1 cellular context compared by ENCODE assay signal in the genomic region with DNA sequence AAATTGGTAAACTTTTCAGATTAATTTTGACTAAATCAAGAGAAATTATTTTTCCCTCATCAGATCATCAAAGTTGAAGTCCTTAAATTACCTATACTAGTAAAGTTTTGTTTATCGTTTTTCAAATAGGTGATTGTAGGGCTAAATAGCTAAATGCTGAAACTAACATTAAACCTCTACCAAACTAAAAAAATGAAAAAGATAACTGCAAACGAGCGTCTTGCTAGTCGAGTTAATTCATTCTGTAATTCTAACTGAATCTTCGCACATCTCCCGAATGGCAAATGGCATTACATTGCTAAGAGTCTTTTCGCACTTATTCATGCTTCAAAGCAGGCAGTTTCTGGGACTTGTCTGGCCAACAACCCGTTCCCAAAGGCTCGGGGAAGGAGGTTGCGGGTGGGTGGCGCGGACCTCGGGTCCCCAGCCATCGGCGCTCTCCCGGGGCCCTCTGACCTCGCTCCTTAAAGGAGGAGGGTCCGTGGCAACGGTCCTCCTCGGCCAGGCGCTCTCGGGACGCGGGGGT.
TF ChIP-seq lines count a peak whose summit lies in the region.

No MANE protein-coding gene starts in this region.

TF ChIP-seq in GM12878, 131 proteins besides CTCF, POLR2A, EP300 and RAD21 (continued from another document):
- TF ChIP-seq, protein P1, sequence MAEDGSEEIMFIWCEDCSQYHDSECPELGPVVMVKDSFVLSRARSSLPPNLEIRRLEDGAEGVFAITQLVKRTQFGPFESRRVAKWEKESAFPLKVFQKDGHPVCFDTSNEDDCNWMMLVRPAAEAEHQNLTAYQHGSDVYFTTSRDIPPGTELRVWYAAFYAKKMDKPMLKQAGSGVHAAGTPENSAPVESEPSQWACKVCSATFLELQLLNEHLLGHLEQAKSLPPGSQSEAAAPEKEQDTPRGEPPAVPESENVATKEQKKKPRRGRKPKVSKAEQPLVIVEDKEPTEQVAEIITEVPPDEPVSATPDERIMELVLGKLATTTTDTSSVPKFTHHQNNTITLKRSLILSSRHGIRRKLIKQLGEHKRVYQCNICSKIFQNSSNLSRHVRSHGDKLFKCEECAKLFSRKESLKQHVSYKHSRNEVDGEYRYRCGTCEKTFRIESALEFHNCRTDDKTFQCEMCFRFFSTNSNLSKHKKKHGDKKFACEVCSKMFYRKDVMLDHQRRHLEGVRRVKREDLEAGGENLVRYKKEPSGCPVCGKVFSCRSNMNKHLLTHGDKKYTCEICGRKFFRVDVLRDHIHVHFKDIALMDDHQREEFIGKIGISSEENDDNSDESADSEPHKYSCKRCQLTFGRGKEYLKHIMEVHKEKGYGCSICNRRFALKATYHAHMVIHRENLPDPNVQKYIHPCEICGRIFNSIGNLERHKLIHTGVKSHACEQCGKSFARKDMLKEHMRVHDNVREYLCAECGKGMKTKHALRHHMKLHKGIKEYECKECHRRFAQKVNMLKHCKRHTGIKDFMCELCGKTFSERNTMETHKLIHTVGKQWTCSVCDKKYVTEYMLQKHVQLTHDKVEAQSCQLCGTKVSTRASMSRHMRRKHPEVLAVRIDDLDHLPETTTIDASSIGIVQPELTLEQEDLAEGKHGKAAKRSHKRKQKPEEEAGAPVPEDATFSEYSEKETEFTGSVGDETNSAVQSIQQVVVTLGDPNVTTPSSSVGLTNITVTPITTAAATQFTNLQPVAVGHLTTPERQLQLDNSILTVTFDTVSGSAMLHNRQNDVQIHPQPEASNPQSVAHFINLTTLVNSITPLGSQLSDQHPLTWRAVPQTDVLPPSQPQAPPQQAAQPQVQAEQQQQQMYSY (CRISPR knock-in tag; IDR thresholded peaks at IDR 0.05): no peak
- TF ChIP-seq POLR2AphosphoS5 (IDR thresholded peaks at IDR 0.05; ENCODE audit: low read length) (no peak), ESRRA (IDR thresholded peaks at IDR 0.05; ENCODE audit: low read length) (no peak), CHD2 (IDR thresholded peaks at IDR 0.05; ENCODE audit: borderline replicate concordance, low read depth, low read length) (no peak), NFYA (IDR thresholded peaks at IDR 0.05; ENCODE audit: borderline replicate concordance, low read depth, low read length) (no peak), MYB (IDR thresholded peaks at IDR 0.05; ENCODE audit: borderline replicate concordance, low read depth, low read length) (no peak), ATF3 (IDR thresholded peaks at IDR 0.05; ENCODE audit: borderline replicate concordance, extremely low read depth, low read depth, low read length) (no peak), SRF (IDR thresholded peaks at IDR 0.05; ENCODE audit: low read depth in 2 of 2, low read length in 2 of 2) (no peak), HDAC2 (IDR thresholded peaks at IDR 0.05) (no peak), IKZF2 (IDR thresholded peaks at IDR 0.05) (no peak), NR2C1 (IDR thresholded peaks at IDR 0.05) (no peak)
